Comparison of ENCODE assay signal across 12 cellular contexts in the genomic region with DNA sequence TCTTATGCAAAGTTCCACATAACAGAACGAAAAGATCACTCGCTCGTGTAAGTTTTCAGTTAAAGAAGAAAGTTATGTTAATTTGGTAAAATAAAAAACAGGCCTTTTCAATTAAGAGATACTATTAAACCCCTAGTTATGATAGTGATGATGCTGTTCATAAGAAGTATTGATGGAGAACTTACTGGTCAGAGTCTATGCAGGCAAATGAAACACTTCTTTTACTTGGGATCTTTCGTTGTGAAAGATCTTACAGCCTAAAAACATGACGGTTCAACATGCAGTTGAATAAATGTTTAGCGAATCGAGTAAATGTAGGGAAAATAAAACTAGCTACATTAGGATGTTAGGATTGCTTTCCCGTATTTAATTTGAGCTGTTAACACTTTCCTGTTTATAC. TPM values are rescaled to one million over a fixed set of nuclear protein-coding genes. Genes with fewer than 3 reads are reported as not detected.
A peak's percentile ranks its signal among the peaks of the same experiment; 100 is the strongest.
DNase-seq lines count a peak whose midpoint lies in the region; ATAC-seq and TF ChIP-seq lines count a peak whose summit lies in the region.
"Had no signal": no experiment of that assay in that cellular context is flagged by ENCODE, and none has a peak within 500 bp of the region (broad histone marks: within the 10 kb centered on the region; RNA-seq: fewer than 3 reads in every experiment).

No MANE protein-coding gene starts in this region.

- H3K27me3 ChIP-seq in WERI-Rb-1 (ENCODE audit: insufficient read depth, low read depth, severe bottlenecking): no peaks in the 10 kb centered on the region

- no peaks in the 10 kb centered on the region for H3K9me3 Mint-ChIP-seq in osteocyte (ENCODE audit: unreplicated experiment)

- peaks cover 39% of the 10 kb centered on the region for H3K36me3 ChIP-seq in WERI-Rb-1

- no peak overlapping the region for H3K27ac ChIP-seq in WERI-Rb-1

- H3K4me1 Mint-ChIP-seq in osteocyte (ENCODE audit: unreplicated experiment): peaks cover 66% of the 10 kb centered on the region

- peak overlapping the region; percentile 85 for H3K4me3 ChIP-seq in AG10803 (ENCODE audit: low read length)
- H3K4me3 ChIP-seq in fibroblast of mammary gland (ENCODE audit: control insufficient read depth, low read depth, low read length): peak overlapping the region; percentile 86
- H3K4me3 ChIP-seq in WERI-Rb-1 (ENCODE audit: low read depth, low read length): no peak overlapping the region

- H3K9me3 ChIP-seq in WERI-Rb-1 (ENCODE audit: severe bottlenecking): no peaks in the 10 kb centered on the region
- H3K9me3 ChIP-seq: HAP-1 had no signal

- no peak for ATAC-seq in HG02678 (IDR thresholded peaks at IDR 0.05; ENCODE audit: unreplicated experiment)

- DNase-seq in AG10803 (ENCODE audit: low read depth): no peak
- peak; percentile 33 for DNase-seq in OCI-M1 (lab: John Stamatoyannopoulos, UW)
- DNase-seq in fibroblast of mammary gland (ENCODE audit: low read depth): no peak
- no peak for DNase-seq in osteocyte (ENCODE audit: extremely low spot score, unreplicated experiment)
- DNase-seq in WERI-Rb-1: no peak
- DNase-seq in NAMALWA (ENCODE audit: low spot score): no peak
- DNase-seq in HK-2 (ENCODE audit: unreplicated experiment): no peak
- DNase-seq: NCI-H1930; stimulated activated CD4-positive, alpha-beta T cell treated with anti-CD3 and anti-CD28 coated beads, Interleukin-15, amount 100 ng/mL, for 24 hours had no signal

- peak overlapping the region; percentile 96 for H3K4me3 Mint-ChIP-seq in osteocyte (ENCODE audit: unreplicated experiment)

- H3K36me3 Mint-ChIP-seq in osteocyte (ENCODE audit: unreplicated experiment): peaks cover 45% of the 10 kb centered on the region

- H3K27me3 Mint-ChIP-seq in osteocyte (ENCODE audit: unreplicated experiment): no peaks in the 10 kb centered on the region

- peak overlapping the region; percentile 93 for H3K27ac Mint-ChIP-seq in osteocyte (ENCODE audit: unreplicated experiment)

- TF ChIP-seq CTCF in AG10803 (conservative IDR thresholded peaks at IDR 0.05; ENCODE audit: low read length) (no peak), fibroblast of mammary gland (conservative IDR thresholded peaks at IDR 0.05; ENCODE audit: control insufficient read depth, insufficient read depth, low read depth, low read length) (no peak), osteocyte (IDR thresholded peaks at IDR 0.05) (no peak), WERI-Rb-1 (IDR thresholded peaks at IDR 0.05; ENCODE audit: low read depth, low read length) (no peak)

RNA-seq across cellular contexts. Expression of gene RHOBTB3, which starts 2.0 kb away (rescaled TPM):
- total RNA-seq in osteocyte: 190 and 208 TPM in 2 replicates

RNA-seq across cellular contexts. Expression of gene SPATA9, which starts 50.3 kb away (rescaled TPM):
- 3.0 and 3.8 TPM in 2 replicates for total RNA-seq in osteocyte
- total RNA-seq: SK-MEL-5 had no signal
